8 cellular contexts compared by ENCODE assay signal in genomic region chr1:149123948-149124926, GRCh38. TPM values are rescaled to one million over a fixed set of nuclear protein-coding genes. Genes with fewer than 3 reads are reported as not detected.
DNase-seq lines count a peak whose midpoint lies in the region; ATAC-seq and TF ChIP-seq lines count a peak whose summit lies in the region.
"Not testable (repeated sequence)": the region's sequence is repeated elsewhere in the genome, so short reads cannot be mapped to it uniquely, and the experiment has no call there.

No MANE protein-coding gene starts in this region.

- BruUV-seq in MCF 10A (replicated peaks; lab: Mats Ljungman, UMichigan) = not testable (repeated sequence)

- H3K4me1 ChIP-seq in mucosa of descending colon (ENCODE audit: low read depth); smooth muscle cell (ENCODE audit: low read depth): not testable (repeated sequence)

- H3K36me3 Mint-ChIP-seq in MCF 10A (ENCODE audit: insufficient read depth, unreplicated experiment) = not testable (repeated sequence)

- H3K27ac Mint-ChIP-seq in MCF 10A (ENCODE audit: low read depth, unreplicated experiment) = not testable (repeated sequence)

- H2AFZ ChIP-seq in smooth muscle cell (ENCODE audit: low read depth) = not testable (repeated sequence)

- peak overlapping the region; percentile 24 for H3K4me3 Mint-ChIP-seq in MCF 10A (ENCODE audit: unreplicated experiment)

- not testable (repeated sequence) for H3K9me3 ChIP-seq in mucosa of descending colon; smooth muscle cell (replicated peaks; ENCODE audit: low read depth)

- not testable (repeated sequence) for H3K9me3 Mint-ChIP-seq in MCF 10A (ENCODE audit: unreplicated experiment)

- H3K27me3 ChIP-seq in smooth muscle cell (ENCODE audit: low read depth) = not testable (repeated sequence)

- not testable (repeated sequence) for H4K20me1 ChIP-seq in smooth muscle cell (ENCODE audit: low read depth)

- H3F3A ChIP-seq in smooth muscle cell (ENCODE audit: low read depth) = not testable (repeated sequence)

- H3K9ac ChIP-seq in smooth muscle cell (ENCODE audit: low read depth) = not testable (repeated sequence)

- H3K4me2 ChIP-seq in smooth muscle cell = peak overlapping the region; percentile 67

- peak; percentile 58 for ATAC-seq in Right ventricle myocardium superior (ENCODE audit: poor library complexity)
- ATAC-seq in mucosa of descending colon = peak; percentile 62

- H3K36me3 ChIP-seq in mucosa of descending colon (ENCODE audit: low read depth); smooth muscle cell (ENCODE audit: low read depth): not testable (repeated sequence)

- H3K4me3 ChIP-seq in mucosa of descending colon, smooth muscle cell: not testable (repeated sequence)

- CTCF ChIA-PET in MCF 10A (lab: Yijun Ruan, JAX) = not testable (repeated sequence)

- not testable (repeated sequence) for H3K27ac ChIP-seq in C4-2B; smooth muscle cell (ENCODE audit: low read depth)

- WGBS in smooth muscle cell (ENCODE audit: low lambda C conversion rate) = 9% methylated on average over 11 of the region's 15 CpGs

- TF ChIP-seq CTCF in C4-2B (conservative IDR thresholded peaks at IDR 0.05) = peak; percentile 14; the same call in 1 of the 2 replicates
- not testable (repeated sequence) for TF ChIP-seq CTCF in MCF 10A (IDR thresholded peaks at IDR 0.05; ENCODE audit: unreplicated experiment); mucosa of descending colon (IDR thresholded peaks at IDR 0.05); smooth muscle cell (IDR thresholded peaks at IDR 0.05; ENCODE audit: borderline replicate concordance, insufficient read depth, poor library complexity, severe bottlenecking)

- DNase-seq in HT1080 (ENCODE audit: low read depth) (peak; percentile 22), NCI-H774 (lab: John Stamatoyannopoulos, UW) (peak; percentile 7), mucosa of descending colon (peak; percentile 41 to 48 (median 45))
- DNase-seq in activated CD4-positive, alpha-beta T cell treated with anti-CD3 and anti-CD28 coated beads for 48 hours = peak; percentile 23
- DNase-seq in MCF 10A (ENCODE audit: unreplicated experiment); Right ventricle myocardium superior; smooth muscle cell (lab: John Stamatoyannopoulos, UW; ENCODE audit: unreplicated experiment): not testable (repeated sequence)

- not testable (repeated sequence) for H3K27me3 Mint-ChIP-seq in MCF 10A (ENCODE audit: insufficient read depth, unreplicated experiment)

- not testable (repeated sequence) for H3K79me2 ChIP-seq in smooth muscle cell (ENCODE audit: low read depth)

- H3K4me1 Mint-ChIP-seq in MCF 10A (ENCODE audit: insufficient read depth, unreplicated experiment) = not testable (repeated sequence)

- POLR2A ChIA-PET in MCF 10A (lab: Yijun Ruan, JAX) = not testable (repeated sequence)

- intact Hi-C loops in MCF 10A (cut with micrococcal nuclease); Right ventricle myocardium superior (cut with DNase I); mucosa of descending colon (cut with DNase I, micrococcal nuclease): not testable (repeated sequence)

RNA-seq across cellular contexts. Expression of gene NBPF9, which starts 20.9 kb away (rescaled TPM):
- total RNA-seq in HT1080 (2014; rRNA removed; shearing (Covaris generic)) = 16.3 and 18.4 TPM in 2 replicates
- polyA plus RNA-seq in HT1080 (2015; cell fraction: cytosol; rRNA removed) = 12.9 and 13.6 TPM in 2 replicates
- 46.8 and 48.7 TPM in 2 replicates for polyA plus RNA-seq in HT1080 (2015; cell fraction: nucleus; rRNA removed)
- total RNA-seq in MCF 10A (2022) (50.7 and 51.4 TPM in 2 replicates), Right ventricle myocardium superior (4.1 TPM), mucosa of descending colon (10 to 100 TPM; 13.4 to 20.7 (median 17.6) TPM), smooth muscle cell (10.7 and 13.0 TPM in 2 replicates)
- polyA plus RNA-seq in smooth muscle cell = 10.3 and 12.5 TPM in 2 replicates
